In genomic region chr1:40096646-40096976, GRCh38 we compare ENCODE assay signal across 1 cellular context.
TF ChIP-seq lines count a peak whose summit lies in the region.

No MANE protein-coding gene starts in this region.

TF ChIP-seq in GM23338, 12 proteins besides CTCF, POLR2A, EP300 and RAD21 (continued from another document):
- no peak for TF ChIP-seq ZNF462 (CRISPR knock-in tag; IDR thresholded peaks at IDR 0.05)
TF ChIP-seq in GM23338: peak in this region for 0.
